8 cellular contexts compared by ENCODE assay signal in the genomic region with DNA sequence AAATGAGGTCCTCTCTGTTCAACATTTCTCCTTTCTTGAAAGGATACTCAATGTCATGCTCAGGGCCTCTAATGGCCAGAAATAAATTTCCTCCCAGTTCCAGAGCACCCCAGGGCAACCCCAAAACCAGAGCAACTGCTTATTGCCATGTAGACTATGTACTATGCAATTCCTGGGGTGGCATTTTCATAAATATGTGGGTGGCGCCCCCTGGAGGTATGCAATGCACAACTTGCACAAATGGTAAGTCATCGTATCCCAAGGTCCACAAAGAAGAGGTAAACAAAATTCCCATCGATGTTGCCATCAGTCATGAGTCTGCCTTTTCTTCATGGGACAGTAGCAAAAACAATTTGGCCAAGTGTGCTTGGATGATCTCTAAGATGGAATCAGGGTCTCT.
DNase-seq lines count a peak whose midpoint lies in the region; ATAC-seq and TF ChIP-seq lines count a peak whose summit lies in the region.
"Not testable (repeated sequence)": the region's sequence is repeated elsewhere in the genome, so short reads cannot be mapped to it uniquely, and the experiment has no call there.

No MANE protein-coding gene starts in this region.

- not testable (repeated sequence) for ATAC-seq in RWPE2 (ENCODE audit: low read depth)

- intact Hi-C loops in Caco-2 (cut with micrococcal nuclease; ENCODE audit: unreplicated experiment); activated naive CD4-positive, alpha-beta T cell treated with anti-CD3 and anti-CD28 coated beads for 36 hours (cut with micrococcal nuclease); esophagus squamous epithelium (cut with DNase I); testis (cut with DNase I; ENCODE audit: low total_unique reads): not testable (repeated sequence)

- not testable (repeated sequence) for H3K4me2 ChIP-seq in parathyroid adenoma (ENCODE audit: low read length)

- H3K4me1 ChIP-seq in Caco-2; RWPE2 (ENCODE audit: insufficient read depth, poor library complexity, severe bottlenecking); esophagus squamous epithelium; parathyroid adenoma; testis: not testable (repeated sequence)

- H3K27me3 ChIP-seq in Caco-2 (replicated peaks; ENCODE audit: control insufficient read depth, insufficient read depth, low read length); HL-60 (ENCODE audit: insufficient read depth, poor library complexity, severe bottlenecking); RWPE2 (ENCODE audit: insufficient read depth, poor library complexity, severe bottlenecking); esophagus squamous epithelium; parathyroid adenoma (ENCODE audit: control insufficient read depth, insufficient read depth, low read length); testis: not testable (repeated sequence)

- peaks cover 26% of the 10 kb centered on the region for H3K9me3 Mint-ChIP-seq in Caco-2 (ENCODE audit: unreplicated experiment)
- H3K9me3 Mint-ChIP-seq in activated naive CD4-positive, alpha-beta T cell treated with anti-CD3 and anti-CD28 coated beads for 36 hours = not testable (repeated sequence)

- TF ChIP-seq CTCF in Caco-2 (IDR thresholded peaks at IDR 0.05; ENCODE audit: insufficient read depth in 1 of 2, low read depth in 1 of 2, low read length in 1 of 2, severe bottlenecking in 1 of 2, unreplicated experiment in 1 of 2) (peak; percentile 1 to 62), RWPE2 (IDR thresholded peaks at IDR 0.05; ENCODE audit: poor library complexity, severe bottlenecking) (peak; percentile 34), esophagus squamous epithelium (IDR thresholded peaks at IDR 0.05) (peak in 4 of 6 experiments; percentile 17 to 40 (median 27)), parathyroid adenoma (IDR thresholded peaks at IDR 0.05) (peak; percentile 21), testis (IDR thresholded peaks at IDR 0.05) (peak in 1 of 3 experiments; percentile 18)
- TF ChIP-seq CTCF in HL-60 (IDR thresholded peaks at IDR 0.05; ENCODE audit: insufficient read depth, low read length) = not testable (repeated sequence)

- H3K27ac ChIP-seq in HL-60 (replicated peaks); RWPE2 (ENCODE audit: poor library complexity, severe bottlenecking); esophagus squamous epithelium; parathyroid adenoma; testis: not testable (repeated sequence)

- not testable (repeated sequence) for H2AFZ ChIP-seq in parathyroid adenoma

- H3K4me3 Mint-ChIP-seq in Caco-2 (ENCODE audit: unreplicated experiment); activated naive CD4-positive, alpha-beta T cell treated with anti-CD3 and anti-CD28 coated beads for 36 hours: not testable (repeated sequence)

- not testable (repeated sequence) for H3K9ac ChIP-seq in parathyroid adenoma

- not testable (repeated sequence) for H3K79me2 ChIP-seq in parathyroid adenoma

- CTCF ChIA-PET in Caco-2 (lab: Charles Lee); activated naive CD4-positive, alpha-beta T cell treated with anti-CD3 and anti-CD28 coated beads for 36 hours (lab: Charles Lee): not testable (repeated sequence)

- not testable (repeated sequence) for H3K36me3 Mint-ChIP-seq in Caco-2 (ENCODE audit: insufficient read depth, unreplicated experiment); activated naive CD4-positive, alpha-beta T cell treated with anti-CD3 and anti-CD28 coated beads for 36 hours (ENCODE audit: low read depth)

- POLR2A ChIA-PET in Caco-2 (lab: Charles Lee) = not testable (repeated sequence)

- H3K4me1 Mint-ChIP-seq in Caco-2 (ENCODE audit: low read depth, unreplicated experiment); activated naive CD4-positive, alpha-beta T cell treated with anti-CD3 and anti-CD28 coated beads for 36 hours (ENCODE audit: low read depth): not testable (repeated sequence)

- WGBS in esophagus squamous epithelium, 2 donors = no CpG with 5 or more reads among the region's 3 CpGs
- WGBS in testis, 2 donors = 31% methylated on average over 2 of the region's 3 CpGs; no CpG with 5 or more reads in 1 of the 2 donors

- not testable (repeated sequence) for H3K36me3 ChIP-seq in Caco-2 (ENCODE audit: control insufficient read depth, insufficient read depth, low read length); RWPE2 (ENCODE audit: low read depth); esophagus squamous epithelium; parathyroid adenoma (ENCODE audit: control insufficient read depth, insufficient read depth, low read length); testis (ENCODE audit: low read depth, missing control alignments)

- not testable (repeated sequence) for BruUV-seq in Caco-2 (replicated peaks; lab: Mats Ljungman, UMichigan)

- H3K9me3 ChIP-seq in Caco-2; RWPE2 (ENCODE audit: severe bottlenecking); esophagus squamous epithelium; parathyroid adenoma (ENCODE audit: control insufficient read depth, low read length); testis: not testable (repeated sequence)

- peak; percentile 63 to 70 for DNase-seq in Caco-2
- DNase-seq in HL-60 (ENCODE audit: low read depth in 1 of 2, low spot score in 1 of 2) = peak; percentile 1 to 18
- not testable (repeated sequence) for DNase-seq in RWPE2 (ENCODE audit: low spot score); esophagus squamous epithelium (lab: John Stamatoyannopoulos, UW)
- DNase-seq in activated CD4-positive, alpha-beta T cell treated with anti-CD3 and anti-CD28 coated beads, Interleukin-2, amount 50 U/mL, for 48 hours = peak; percentile 51 to 54
- peak; percentile 58 for DNase-seq in activated naive CD4-positive, alpha-beta T cell treated with anti-CD3 and anti-CD28 coated beads for 36 hours
- peak; percentile 20 for DNase-seq in testis

- not testable (repeated sequence) for H3K4me3 ChIP-seq in Caco-2 (ENCODE audit: low read depth, low read length); HL-60 (replicated peaks; ENCODE audit: insufficient read depth, low read length); RWPE2 (ENCODE audit: severe bottlenecking); esophagus squamous epithelium; parathyroid adenoma (ENCODE audit: low read depth, low read length); testis

- H3K27me3 Mint-ChIP-seq in Caco-2 (ENCODE audit: insufficient read depth, unreplicated experiment); activated naive CD4-positive, alpha-beta T cell treated with anti-CD3 and anti-CD28 coated beads for 36 hours (ENCODE audit: low read depth): not testable (repeated sequence)

- H3K27ac Mint-ChIP-seq in Caco-2 (ENCODE audit: unreplicated experiment); activated naive CD4-positive, alpha-beta T cell treated with anti-CD3 and anti-CD28 coated beads for 36 hours: not testable (repeated sequence)

- TF ChIP-seq POLR2A in esophagus squamous epithelium (IDR thresholded peaks at IDR 0.05); testis (IDR thresholded peaks at IDR 0.05): not testable (repeated sequence)
